8 cellular contexts compared by ENCODE assay signal in genomic region chr1:84690397-84691138, GRCh38. TPM values are rescaled to one million over a fixed set of nuclear protein-coding genes. Genes with fewer than 3 reads are reported as not detected.
A peak's percentile ranks its signal among the peaks of the same experiment; 100 is the strongest.
DNase-seq lines count a peak whose midpoint lies in the region; ATAC-seq and TF ChIP-seq lines count a peak whose summit lies in the region.

TSS of gene SSX2IP (minus strand) at chr1:84690461. CDS start at chr1:84671219, 19,242 bp downstream.

- BruUV-seq in mammary epithelial cell (replicated peaks; lab: Mats Ljungman, UMichigan) = no TSS peak

- H3K36me3 ChIP-seq in mammary epithelial cell (ENCODE audit: insufficient read depth, low read length) (no peaks in the 10 kb centered on the region), iPS-20b (ENCODE audit: insufficient read depth, low read depth, low read length) (no peaks in the 10 kb centered on the region), skeletal muscle tissue (ENCODE audit: control insufficient read depth in 3 of 3, insufficient read depth in 3 of 3, low read length in 3 of 3) (no peaks in the 10 kb centered on the region)

- peak within 1 kb of the TSS; percentile 56 for H3K9ac ChIP-seq in mammary epithelial cell (ENCODE audit: insufficient read depth, low read length)
- peak within 1 kb of the TSS; percentile 93 for H3K9ac ChIP-seq in iPS-20b (ENCODE audit: low read depth, low read length)
- H3K9ac ChIP-seq in skeletal muscle tissue (ENCODE audit: low read depth in 1 of 3, low read length in 3 of 3) = peak within 1 kb of the TSS; percentile 78 to 84 (median 82)

- peak within 1 kb of the TSS; percentile 77 for H3K4me3 ChIP-seq in AG04449 (ENCODE audit: low read depth, low read length)
- peak within 1 kb of the TSS; percentile 75 to 83 (median 79) for H3K4me3 ChIP-seq in mammary epithelial cell (replicated peaks in 1 of 3; ENCODE audit: insufficient read depth in 1 of 3, low read depth in 2 of 3, low read length in 3 of 3)
- peak within 1 kb of the TSS; percentile 77 for H3K4me3 ChIP-seq in iPS-20b (ENCODE audit: low read length)
- H3K4me3 ChIP-seq in skeletal muscle tissue (ENCODE audit: low read length in 3 of 3) = peak within 1 kb of the TSS; percentile 78 to 82 (median 81)

- DNase-seq in AG04449 (ENCODE audit: low read depth, low spot score) (peak; percentile 69), NCI-H2196 treated with DMSO at 0.1 percent for 48 hours (lab: John Stamatoyannopoulos, UW; ENCODE audit: unreplicated experiment) (peak; percentile 93), mammary epithelial cell (peak; percentile 96)

- ATAC-seq in GM18907 (IDR thresholded peaks at IDR 0.05; ENCODE audit: unreplicated experiment) (peak; percentile 94), HG03139 (IDR thresholded peaks at IDR 0.05; ENCODE audit: unreplicated experiment) (peak; percentile 93)

- in situ Hi-C loops in mammary epithelial cell (cut with MboI; ENCODE audit: low sequenced_read_pairs in 2 of 2) = no loop called here

- H3K27ac ChIP-seq in VCaP = peak within 1 kb of the TSS; percentile 87
- peak within 1 kb of the TSS; percentile 46 for H3K27ac ChIP-seq in mammary epithelial cell (ENCODE audit: insufficient read depth, low read depth, low read length)
- H3K27ac ChIP-seq in iPS-20b (ENCODE audit: low read length) = peak within 1 kb of the TSS; percentile 90
- peak within 1 kb of the TSS; percentile 63 for H3K27ac ChIP-seq in skeletal muscle tissue (ENCODE audit: low read depth, low read length)

- H4K20me1 ChIP-seq in mammary epithelial cell (ENCODE audit: insufficient read depth, low read length) = no peaks in the 10 kb centered on the region

- POLR2A ChIA-PET in AG04449 (lab: Yijun Ruan, JAX) = interaction anchor here (1.2 kb wide), 1 partner anchor 184 kb away, joined by 3 read pairs; the partner anchor contains the start of genes GNG5 and SPATA1

- peaks cover 36% of the 10 kb centered on the region for H3K79me2 ChIP-seq in mammary epithelial cell (ENCODE audit: insufficient read depth, low read length)

- TF ChIP-seq CTCF in AG04449 (IDR thresholded peaks at IDR 0.05; ENCODE audit: insufficient read depth, low read length, missing control alignments) = no peak
- no peak for TF ChIP-seq CTCF in VCaP (conservative IDR thresholded peaks at IDR 0.05)
- no peak for TF ChIP-seq CTCF in mammary epithelial cell (conservative IDR thresholded peaks at IDR 0.05 in 1 of 2, IDR thresholded peaks at IDR 0.05 in 1 of 2; ENCODE audit: extremely low read depth in 1 of 2, insufficient read depth in 1 of 2, low read depth in 1 of 2, low read length in 2 of 2)

- H3K27me3 ChIP-seq in mammary epithelial cell (ENCODE audit: insufficient read depth, low read length) = no peaks in the 10 kb centered on the region
- no peaks in the 10 kb centered on the region for H3K27me3 ChIP-seq in iPS-20b (ENCODE audit: insufficient read depth, low read length)
- no peaks in the 10 kb centered on the region for H3K27me3 ChIP-seq in skeletal muscle tissue (ENCODE audit: control insufficient read depth in 3 of 3, insufficient read depth in 3 of 3, low read length in 3 of 3)

- WGBS in mammary epithelial cell (ENCODE audit: low coverage, missing lambda C conversion rate) = under 1% methylated on average over 33 of the region's 68 CpGs

- peak within 1 kb of the TSS; percentile 96 for H2AFZ ChIP-seq in mammary epithelial cell (ENCODE audit: low read depth, low read length)

- peak within 1 kb of the TSS; percentile 95 for H3K4me2 ChIP-seq in mammary epithelial cell (ENCODE audit: insufficient read depth, low read depth, low read length)

- dilution Hi-C loops in mammary epithelial cell (cut with HindIII; ENCODE audit: low sequenced_read_pairs) = no loop called here

- CTCF ChIA-PET in AG04449 (lab: Yijun Ruan, JAX) = no interaction called here
- CTCF ChIA-PET in mammary epithelial cell (lab: Charles Lee; ENCODE audit: low non-redundant PET) = no interaction called here

- H3K9me3 ChIP-seq in mammary epithelial cell (replicated peaks; ENCODE audit: insufficient read depth, low read length) (no peaks in the 10 kb centered on the region), iPS-20b (ENCODE audit: insufficient read depth, low read depth, low read length) (no peaks in the 10 kb centered on the region), skeletal muscle tissue (ENCODE audit: control insufficient read depth in 3 of 3, low read length in 3 of 3) (no peaks in the 10 kb centered on the region)

- intact Hi-C loops in mammary epithelial cell (cut with micrococcal nuclease) = loop anchor here (2.0 to 10.0 kb wide), 2 partner anchors 62 to 154 kb away; no protein-coding TSS in a partner anchor

- H3K4me1 ChIP-seq in mammary epithelial cell (ENCODE audit: insufficient read depth, low read length) (peaks cover 17% of the 10 kb centered on the region), iPS-20b (ENCODE audit: insufficient read depth, low read length) (peaks cover 13% of the 10 kb centered on the region; the same call in 1 of the 2 replicates), skeletal muscle tissue (ENCODE audit: control insufficient read depth in 3 of 3, insufficient read depth in 3 of 3, low read length in 3 of 3) (peaks cover 6 to 12% (median 7%) of the 10 kb centered on the region in 3 donors)

RNA-seq across cellular contexts. Expression of gene SSX2IP, which starts in this region (rescaled TPM):
- total RNA-seq in mammary epithelial cell (10 to 100 TPM; 11.3 to 22.5 TPM), skeletal muscle tissue (7.8 TPM)
- 5.2 TPM for polyA plus RNA-seq in mammary epithelial cell
- 2.7 TPM for polyA minus RNA-seq in mammary epithelial cell

Comparison
In these comparisons a context has a peak if more than half of its experiments do, and no peak if none do; other contexts are left out.
1. Peak in every context shown above with its lines: DNase-seq, ATAC-seq, H3K4me3 ChIP-seq and H3K27ac ChIP-seq.